Comparison of ENCODE assay signal across 1 cellular context in genomic region chr11:64284048-64284961, GRCh38.
TF ChIP-seq lines count a peak whose summit lies in the region.

Gene BAD (minus strand): TSS chr11:64284665. CDS start chr11:64284368, 297 bp downstream.

TF ChIP-seq in SK-N-SH, 30 proteins besides CTCF, POLR2A, EP300 and RAD21 (continued from another document):
- TF ChIP-seq, protein P1, sequence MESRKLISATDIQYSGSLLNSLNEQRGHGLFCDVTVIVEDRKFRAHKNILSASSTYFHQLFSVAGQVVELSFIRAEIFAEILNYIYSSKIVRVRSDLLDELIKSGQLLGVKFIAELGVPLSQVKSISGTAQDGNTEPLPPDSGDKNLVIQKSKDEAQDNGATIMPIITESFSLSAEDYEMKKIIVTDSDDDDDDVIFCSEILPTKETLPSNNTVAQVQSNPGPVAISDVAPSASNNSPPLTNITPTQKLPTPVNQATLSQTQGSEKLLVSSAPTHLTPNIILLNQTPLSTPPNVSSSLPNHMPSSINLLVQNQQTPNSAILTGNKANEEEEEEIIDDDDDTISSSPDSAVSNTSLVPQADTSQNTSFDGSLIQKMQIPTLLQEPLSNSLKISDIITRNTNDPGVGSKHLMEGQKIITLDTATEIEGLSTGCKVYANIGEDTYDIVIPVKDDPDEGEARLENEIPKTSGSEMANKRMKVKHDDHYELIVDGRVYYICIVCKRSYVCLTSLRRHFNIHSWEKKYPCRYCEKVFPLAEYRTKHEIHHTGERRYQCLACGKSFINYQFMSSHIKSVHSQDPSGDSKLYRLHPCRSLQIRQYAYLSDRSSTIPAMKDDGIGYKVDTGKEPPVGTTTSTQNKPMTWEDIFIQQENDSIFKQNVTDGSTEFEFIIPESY (IDR thresholded peaks at IDR 0.05; ENCODE audit: borderline replicate concordance, low read depth), result no peak
- 0 out of 2 replicates have a peak, but pooled peaks have one; percentile 23 for TF ChIP-seq YY1 (IDR thresholded peaks at IDR 0.05; ENCODE audit: low read depth)
- no peak for TF ChIP-seq NFIC (IDR thresholded peaks at IDR 0.05; ENCODE audit: borderline replicate concordance)
- no peak for TF ChIP-seq RCOR1 (IDR thresholded peaks at IDR 0.05; ENCODE audit: low read length)
- no peak for TF ChIP-seq MEF2A (IDR thresholded peaks at IDR 0.05; ENCODE audit: borderline replicate concordance, low read depth)
- no peak for TF ChIP-seq RXRA (IDR thresholded peaks at IDR 0.05; ENCODE audit: borderline replicate concordance, low read depth)
- TF ChIP-seq GATA2 (CRISPR knock-in tag; IDR thresholded peaks at IDR 0.05), result no peak
- no peak for TF ChIP-seq JUND (IDR thresholded peaks at IDR 0.05)
- no peak for TF ChIP-seq CHD2 (IDR thresholded peaks at IDR 0.05; ENCODE audit: low read length, partially characterized antibody)
- TF ChIP-seq RFX5 (IDR thresholded peaks at IDR 0.05; ENCODE audit: low read length), result peak; percentile 46; the same call in 1 of the 2 replicates
- peak; percentile 38 for TF ChIP-seq GABPA (IDR thresholded peaks at IDR 0.05; ENCODE audit: low read depth)
- no peak for TF ChIP-seq TCF12 (IDR thresholded peaks at IDR 0.05)
- TF ChIP-seq SIN3A (IDR thresholded peaks at IDR 0.05; ENCODE audit: borderline replicate concordance, low read depth, low read length), result peak; percentile 66; the same call in 1 of the 2 replicates
- TF ChIP-seq TAF1 (IDR thresholded peaks at IDR 0.05; ENCODE audit: borderline replicate concordance, low read depth, low read length), result 0 out of 2 replicates have a peak, but pooled peaks have one; percentile 9
- no peak for TF ChIP-seq EZH2phosphoT487 (IDR thresholded peaks at IDR 0.05; ENCODE audit: borderline replicate concordance, low read depth)
- TF ChIP-seq POLR2AphosphoS5 (IDR thresholded peaks at IDR 0.05; ENCODE audit: low read depth, low read length), result peak; percentile 68
- no peak for TF ChIP-seq FOXM1 (IDR thresholded peaks at IDR 0.05; ENCODE audit: low read depth)
